In genomic region chr2:45132551-45132950, GRCh38 we compare ENCODE assay signal across 24 cellular contexts.
DNase-seq lines count a peak whose midpoint lies in the region; ATAC-seq, FAIRE-seq and TF ChIP-seq lines count a peak whose summit lies in the region.
"Had no signal": no experiment of that assay in that cellular context is flagged by ENCODE, and none has a peak within 500 bp of the region (broad histone marks: within the 10 kb centered on the region; RNA-seq: fewer than 3 reads in every experiment).

No MANE protein-coding gene starts in this region.

- ATAC-seq in GM19438 (IDR thresholded peaks at IDR 0.05; ENCODE audit: low read depth, unreplicated experiment) (peak; percentile 46), HG03064 (IDR thresholded peaks at IDR 0.05; ENCODE audit: low read depth, unreplicated experiment) (peak; percentile 65)
- ATAC-seq: pancreas, PC-3, right lobe of liver, T-helper 17 cell had no signal

- peaks cover 6% of the 10 kb centered on the region for H3K27me3 Mint-ChIP-seq in activated CD4-positive, alpha-beta T cell treated with anti-CD3 and anti-CD28 coated beads, Interleukin-2, amount 10 ng/mL, durations not matched to agents 24 days and 14 days
- H3K27me3 Mint-ChIP-seq: naive B cell had no signal

- no peaks in the 10 kb centered on the region for H4K20me1 ChIP-seq in endothelial cell of umbilical vein (replicated peaks; ENCODE audit: control insufficient read depth, extremely low read depth, insufficient read depth, low read length)

- H3K4me3 Mint-ChIP-seq in activated CD4-positive, alpha-beta T cell treated with anti-CD3 and anti-CD28 coated beads, Interleukin-2, amount 10 ng/mL, durations not matched to agents 24 days and 14 days = no peak overlapping the region
- H3K4me3 Mint-ChIP-seq: CD4-positive, alpha-beta memory T cell; T-helper 17 cell had no signal

- H3K27ac Mint-ChIP-seq in activated CD4-positive, alpha-beta T cell treated with anti-CD3 and anti-CD28 coated beads, Interleukin-2, amount 10 ng/mL, durations not matched to agents 24 days and 14 days = no peak overlapping the region
- H3K27ac Mint-ChIP-seq: CD4-positive, alpha-beta memory T cell; naive B cell; T-helper 17 cell had no signal

- H3K36me3 Mint-ChIP-seq in activated CD4-positive, alpha-beta T cell treated with anti-CD3 and anti-CD28 coated beads, Interleukin-2, amount 10 ng/mL, durations not matched to agents 24 days and 14 days (ENCODE audit: low read depth) = no peaks in the 10 kb centered on the region
- H3K36me3 Mint-ChIP-seq: CD4-positive, alpha-beta memory T cell; naive B cell had no signal

- no peak overlapping the region for H3K27ac ChIP-seq in endothelial cell of umbilical vein (ENCODE audit: insufficient read depth, low read depth, low read length)
- H3K27ac ChIP-seq: cardiac muscle cell, KMS-11, pancreas, right lobe of liver, VCaP had no signal

- FAIRE-seq in GM12892 (lab: Jason Lieb, UNC) = peak; percentile 44
- no peak for FAIRE-seq in endothelial cell of umbilical vein (lab: Jason Lieb, UNC)
- FAIRE-seq: pancreas had no signal

- no peak for TF ChIP-seq CTCF in endothelial cell of umbilical vein (IDR thresholded peaks at IDR 0.05; ENCODE audit: extremely low read depth in 1 of 2, insufficient read depth in 1 of 2, low read depth in 1 of 2, low read length in 2 of 2)

- POLR2A ChIA-PET in endothelial cell of umbilical vein (lab: Charles Lee) = no interaction called here

- dilution Hi-C loops in endothelial cell of umbilical vein (cut with MboI; ENCODE audit: extremely low pct_ligation_motif_present, low sequenced_read_pairs) = no loop called here

- no peak for TF ChIP-seq POLR2A in GM12892 (IDR thresholded peaks at IDR 0.05; ENCODE audit: low read depth, low read length)
- TF ChIP-seq POLR2A in endothelial cell of umbilical vein (IDR thresholded peaks at IDR 0.05; ENCODE audit: low read depth, low read length) = no peak

- no peak overlapping the region for H3K9ac ChIP-seq in endothelial cell of umbilical vein (replicated peaks; ENCODE audit: extremely low read depth, insufficient read depth, low read length)
- H3K9ac ChIP-seq: KMS-11 had no signal

- H2AFZ ChIP-seq in endothelial cell of umbilical vein (ENCODE audit: low read depth, low read length) = peak overlapping the region; percentile 20

- no peaks in the 10 kb centered on the region for H3K4me1 Mint-ChIP-seq in activated CD4-positive, alpha-beta T cell treated with anti-CD3 and anti-CD28 coated beads, Interleukin-2, amount 10 ng/mL, durations not matched to agents 24 days and 14 days
- H3K4me1 Mint-ChIP-seq: CD4-positive, alpha-beta memory T cell; T-helper 17 cell had no signal

- H3K79me2 ChIP-seq in endothelial cell of umbilical vein (ENCODE audit: control insufficient read depth, insufficient read depth, low read length) = no peaks in the 10 kb centered on the region

- H3K4me1 ChIP-seq in endothelial cell of umbilical vein (ENCODE audit: control insufficient read depth, extremely low read depth, insufficient read depth, low read length) = peaks cover 46% of the 10 kb centered on the region
- H3K4me1 ChIP-seq: pancreas, right lobe of liver had no signal

- H3K4me2 ChIP-seq in endothelial cell of umbilical vein (ENCODE audit: insufficient read depth, low read length) = no peak overlapping the region
- H3K4me2 ChIP-seq: KMS-11 had no signal

- no peaks in the 10 kb centered on the region for H3K9me3 Mint-ChIP-seq in activated CD4-positive, alpha-beta T cell treated with anti-CD3 and anti-CD28 coated beads, Interleukin-2, amount 10 ng/mL, durations not matched to agents 24 days and 14 days
- H3K9me3 Mint-ChIP-seq: naive B cell had no signal

- intact Hi-C loops in endothelial cell of umbilical vein (cut with micrococcal nuclease) = loop anchor here (5.0 kb wide), 1 partner anchor 35 kb away; no protein-coding TSS in a partner anchor
- intact Hi-C loops in activated CD4-positive, alpha-beta T cell treated with anti-CD3 and anti-CD28 coated beads, Interleukin-2, amount 10 ng/mL, durations not matched to agents 24 days and 14 days (cut with micrococcal nuclease) = no loop called here

- no peaks in the 10 kb centered on the region for H3K36me3 ChIP-seq in endothelial cell of umbilical vein (ENCODE audit: control insufficient read depth in 2 of 2, extremely low read depth in 1 of 2, insufficient read depth in 2 of 2, low read length in 2 of 2)
- H3K36me3 ChIP-seq: cardiac muscle cell, pancreas, right lobe of liver had no signal

- no peaks in the 10 kb centered on the region for H3K9me3 ChIP-seq in endothelial cell of umbilical vein (replicated peaks; ENCODE audit: control insufficient read depth, insufficient read depth, low read length)
- H3K9me3 ChIP-seq: pancreas, right lobe of liver had no signal

- no peaks in the 10 kb centered on the region for H3K27me3 ChIP-seq in endothelial cell of umbilical vein (ENCODE audit: control insufficient read depth in 2 of 2, insufficient read depth in 2 of 2, low read length in 2 of 2)
- H3K27me3 ChIP-seq: cardiac muscle cell, pancreas, right lobe of liver had no signal

- BruUV-seq in endothelial cell of umbilical vein (replicated peaks; lab: Mats Ljungman, UMichigan) = no TSS peak

- no peak overlapping the region for H3K4me3 ChIP-seq in endothelial cell of umbilical vein (replicated peaks in 1 of 3; ENCODE audit: insufficient read depth in 1 of 3, low read depth in 1 of 3, low read length in 3 of 3)
- H3K4me3 ChIP-seq: cardiac muscle cell, pancreas, right lobe of liver had no signal

- DNase-seq in GM12892 (ENCODE audit: insufficient read length) = peak; percentile 17
- no peak for DNase-seq in endothelial cell of umbilical vein (ENCODE audit: low read depth, low spot score)
- DNase-seq in activated CD4-positive, alpha-beta T cell treated with anti-CD3 and anti-CD28 coated beads, Interleukin-2, amount 10 ng/mL, durations not matched to agents 24 days and 14 days = no peak
- DNase-seq in activated CD8-positive, alpha-beta memory T cell treated with anti-CD3 and anti-CD28 coated beads, Interleukin-2, amount 50 U/mL, for 48 hours = no peak
- DNase-seq in DMS153 treated with DMSO at 0.1 percent for 48 hours (lab: John Stamatoyannopoulos, UW; ENCODE audit: unreplicated experiment) = no peak
- no peak for DNase-seq in NCI-H1436 (lab: John Stamatoyannopoulos, UW)
- DNase-seq: activated CD4-positive, alpha-beta T cell treated with anti-CD3 and anti-CD28 coated beads, Interleukin-2, amount 50 U/mL, for 4 hours; activated T-cell treated with anti-CD3 and anti-CD28 coated beads for 4 hours; amniotic stem cell; CD4-positive, alpha-beta memory T cell; DMS53; mesenchymal stem cell; naive B cell; NCI-H1092 treated with DMSO at 0.1 percent for 48 hours; NCI-H2081; pancreas; right lobe of liver; T-helper 17 cell had no signal

- CTCF ChIA-PET in endothelial cell of umbilical vein (lab: Charles Lee) = no interaction called here

- no peaks in the 10 kb centered on the region for H3K9me1 ChIP-seq in endothelial cell of umbilical vein (replicated peaks; ENCODE audit: control insufficient read depth, extremely low read depth, insufficient read depth, low read length)

TF ChIP-seq in endothelial cell of umbilical vein, 7 proteins besides CTCF, POLR2A, EP300 and RAD21:
- TF ChIP-seq EZH2 (IDR thresholded peaks at IDR 0.05; ENCODE audit: borderline replicate concordance, low read depth, low read length, severe bottlenecking) = no peak
- TF ChIP-seq MYC (IDR thresholded peaks at IDR 0.05; ENCODE audit: low read depth, low read length) = no peak
- no peak for TF ChIP-seq GATA2 (IDR thresholded peaks at IDR 0.05; ENCODE audit: insufficient read depth, insufficient read length, low read depth, low read length)
- no peak for TF ChIP-seq JUN (IDR thresholded peaks at IDR 0.05; ENCODE audit: borderline replicate concordance, insufficient read depth, insufficient read length, low read depth)
- TF ChIP-seq POLR2AphosphoS5 (IDR thresholded peaks at IDR 0.05; ENCODE audit: insufficient read depth, low read depth, low read length) = no peak
- TF ChIP-seq MAX (IDR thresholded peaks at IDR 0.05; ENCODE audit: insufficient read depth, insufficient read length) = no peak
- no peak for TF ChIP-seq FOS (IDR thresholded peaks at IDR 0.05; ENCODE audit: borderline replicate concordance, insufficient read depth, low read length)
TF ChIP-seq in endothelial cell of umbilical vein: peak in this region for 0.
